Comparison of ENCODE assay signal across 8 cellular contexts in genomic region chr6:26595669-26596269, GRCh38. TPM values are rescaled to one million over a fixed set of nuclear protein-coding genes. Genes with fewer than 3 reads are reported as not detected.
A peak's percentile ranks its signal among the peaks of the same experiment; 100 is the strongest.
DNase-seq lines count a peak whose midpoint lies in the region; ATAC-seq lines count a peak whose summit lies in the region.

No MANE protein-coding gene starts in this region.

- DNase-seq in AG08395 (ENCODE audit: low spot score): peak; percentile 80
- peak; percentile 91 for DNase-seq in NCI-H345 (lab: John Stamatoyannopoulos, UW)
- DNase-seq in cerebellum (ENCODE audit: low spot score): peak; percentile 85
- DNase-seq in kidney glomerular epithelial cell (lab: John Stamatoyannopoulos, UW): peak; percentile 70
- peak; percentile 71 to 82 for DNase-seq in stimulated activated CD4-positive, alpha-beta T cell treated with anti-CD3 and anti-CD28 coated beads, Interleukin-15, amount 100 ng/mL, for 1 hour (ENCODE audit: low read depth in 1 of 2, low spot score in 1 of 2)

- ATAC-seq in GM18909 (IDR thresholded peaks at IDR 0.05; ENCODE audit: poor library complexity, unreplicated experiment) (peak; percentile 61), HG03280 (IDR thresholded peaks at IDR 0.05; ENCODE audit: unreplicated experiment) (peak; percentile 53)
- ATAC-seq in activated CD4-positive, CD25-positive, alpha-beta regulatory T cell treated with anti-CD3 and anti-CD28 coated beads, Interleukin-2, amount 50 U/mL, for 24 hours: peak; percentile 53 to 56

RNA-seq across cellular contexts. Expression of gene ABT1, which starts 1.0 kb away (rescaled TPM):
- 7.6 TPM for total RNA-seq in cerebellum

RNA-seq across cellular contexts. Expression of gene HMGN4, which starts 57.6 kb away (rescaled TPM):
- total RNA-seq in cerebellum: 35.7 TPM

Comparison
In these comparisons a context has a peak if more than half of its experiments do, and no peak if none do; other contexts are left out.
1. Peak in every context shown above with its lines: DNase-seq and ATAC-seq.